In genomic region chr17:27332485-27333409, GRCh38 we compare ENCODE assay signal across 8 cellular contexts. TPM values are rescaled to one million over a fixed set of nuclear protein-coding genes. Genes with fewer than 3 reads are reported as not detected.
DNase-seq lines count a peak whose midpoint lies in the region; ATAC-seq and TF ChIP-seq lines count a peak whose summit lies in the region.

No MANE protein-coding gene starts in this region.

- DNase-seq in AG09309 (ENCODE audit: low read depth) (peak; percentile 69), NCI-H345 (lab: John Stamatoyannopoulos, UW) (peak; percentile 96), cerebellar cortex (ENCODE audit: low spot score) (peak; percentile 90), kidney epithelial cell (ENCODE audit: low read depth) (peak; percentile 91)
- DNase-seq in stimulated activated CD4-positive, alpha-beta T cell treated with anti-CD3 and anti-CD28 coated beads, Interleukin-15, amount 100 ng/mL, for 24 hours: peak; percentile 95

- H3K36me3 ChIP-seq in kidney epithelial cell (ENCODE audit: control insufficient read depth, insufficient read depth, low read length): no peaks in the 10 kb centered on the region

- no peaks in the 10 kb centered on the region for H3K27me3 ChIP-seq in kidney epithelial cell (ENCODE audit: control insufficient read depth, insufficient read depth, low read length)

- H3K4me3 ChIP-seq in AG09309 (ENCODE audit: control insufficient read depth, low read depth, low read length) (peak overlapping the region; percentile 55), kidney epithelial cell (ENCODE audit: low read depth, low read length) (peak overlapping the region; percentile 36)

- peak; percentile 92 for TF ChIP-seq CTCF in AG09309 (IDR thresholded peaks at IDR 0.05; ENCODE audit: control insufficient read depth, insufficient read depth, low read depth, low read length, missing control alignments)
- TF ChIP-seq CTCF in kidney epithelial cell (IDR thresholded peaks at IDR 0.05; ENCODE audit: insufficient read depth, low read length, poor library complexity, severe bottlenecking): peak; percentile 79

- ATAC-seq in GM18907 (IDR thresholded peaks at IDR 0.05; ENCODE audit: unreplicated experiment) (peak; percentile 91), HG03159 (IDR thresholded peaks at IDR 0.05; ENCODE audit: unreplicated experiment) (peak; percentile 90)
- ATAC-seq in activated CD4-positive, CD25-positive, alpha-beta regulatory T cell treated with anti-CD3 and anti-CD28 coated beads, Interleukin-2, amount 50 U/mL, for 24 hours: peak; percentile 91 to 93

RNA-seq across cellular contexts. Expression of gene WSB1, which starts 38.8 kb away (rescaled TPM):
- total RNA-seq in kidney epithelial cell: 127 and 129 TPM in 2 replicates

Comparison
In these comparisons a context has a peak if more than half of its experiments do, and no peak if none do; other contexts are left out.
1. Peak in every context shown above with its lines: DNase-seq, ATAC-seq and H3K4me3 ChIP-seq.